9 cellular contexts compared by ENCODE assay signal in genomic region chr17:77376795-77377751, GRCh38.
DNase-seq lines count a peak whose midpoint lies in the region; ATAC-seq, FAIRE-seq and TF ChIP-seq lines count a peak whose summit lies in the region.
"Had no signal": no experiment of that assay in that cellular context is flagged by ENCODE, and none has a peak within 500 bp of the region (broad histone marks: within the 10 kb centered on the region; RNA-seq: fewer than 3 reads in every experiment).

No MANE protein-coding gene starts in this region.

- H4K20me1 ChIP-seq in astrocyte (ENCODE audit: insufficient read depth, low read length), result peaks cover 88% of the 10 kb centered on the region

- no peak for TF ChIP-seq POLR2A in right lobe of liver (IDR thresholded peaks at IDR 0.05)

- TF ChIP-seq CTCF in astrocyte (IDR thresholded peaks at IDR 0.05; ENCODE audit: insufficient read depth, low read depth, low read length) (no peak), right lobe of liver (IDR thresholded peaks at IDR 0.05) (no peak), type B pancreatic cell (conservative IDR thresholded peaks at IDR 0.05) (no peak), omental fat pad (IDR thresholded peaks at IDR 0.05) (no peak)

- DNase-seq in activated T-cell treated with anti-CD3 and anti-CD28 coated beads, Interleukin-2, amount 50 U/mL, for 24 hours, result peak; percentile 34
- no peak for DNase-seq in activated T-cell treated with anti-CD3 and anti-CD28 coated beads, Interleukin-2, amount 50 U/mL, for 48 hours
- DNase-seq in astrocyte (ENCODE audit: low read depth), result peak; percentile 60
- DNase-seq in right lobe of liver, result peak; percentile 58 to 89 (median 87)
- no peak for DNase-seq in type B pancreatic cell (ENCODE audit: extremely low spot score, unreplicated experiment)
- DNase-seq in omental fat pad (ENCODE audit: low spot score), result no peak
- DNase-seq in stimulated activated CD4-positive, alpha-beta T cell treated with anti-CD3 and anti-CD28 coated beads, Interleukin-4, amount 100 ng/mL, for 24 hours, result no peak
- no peak for DNase-seq in mesenteric fat pad (ENCODE audit: low spot score)

- peaks cover 2% of the 10 kb centered on the region for H3K36me3 Mint-ChIP-seq in activated T-cell treated with anti-CD3 and anti-CD28 coated beads, Interleukin-2, amount 50 U/mL, for 24 hours (ENCODE audit: low read depth)
- H3K36me3 Mint-ChIP-seq in astrocyte (ENCODE audit: low read depth, unreplicated experiment) (no peaks in the 10 kb centered on the region), type B pancreatic cell (no peaks in the 10 kb centered on the region)

- H2AFZ ChIP-seq in astrocyte (ENCODE audit: low read depth, low read length), result no peak overlapping the region

- H3K4me3 ChIP-seq in astrocyte (ENCODE audit: insufficient read depth, low read depth, low read length) (peak overlapping the region; percentile 3), right lobe of liver (no peak overlapping the region)

- H3K4me1 ChIP-seq in astrocyte (ENCODE audit: insufficient read depth, low read length), result peaks cover 51% of the 10 kb centered on the region
- peaks cover 0 to 78% (median 29%) of the 10 kb centered on the region in 4 donors for H3K4me1 ChIP-seq in right lobe of liver

- peak overlapping the region; percentile 92 for H3K4me3 Mint-ChIP-seq in activated T-cell treated with anti-CD3 and anti-CD28 coated beads, Interleukin-2, amount 50 U/mL, for 24 hours
- peak overlapping the region; percentile 98 for H3K4me3 Mint-ChIP-seq in astrocyte (ENCODE audit: unreplicated experiment)
- H3K4me3 Mint-ChIP-seq in type B pancreatic cell, result peak overlapping the region; percentile 100

- 63% methylated on average over 15 of the region's 33 CpGs for WGBS in right lobe of liver (ENCODE audit: insufficient coverage, low coverage, low lambda C conversion rate, missing lambda C conversion rate)

- H3K27me3 ChIP-seq in astrocyte (ENCODE audit: insufficient read depth, low read length), result no peaks in the 10 kb centered on the region
- no peaks in the 10 kb centered on the region for H3K27me3 ChIP-seq in right lobe of liver

- no peak overlapping the region for H3K27ac ChIP-seq in astrocyte (ENCODE audit: low read depth, low read length)
- peak overlapping the region in 2 of 3 donors; percentile 62 to 66 for H3K27ac ChIP-seq in right lobe of liver

- FAIRE-seq in astrocyte (lab: Jason Lieb, UNC), result no peak
- FAIRE-seq: islet of Langerhans had no signal

- H3K79me2 ChIP-seq in astrocyte (ENCODE audit: insufficient read depth, low read length), result peaks cover 95% of the 10 kb centered on the region

- peak overlapping the region; percentile 82 for H3K27ac Mint-ChIP-seq in activated T-cell treated with anti-CD3 and anti-CD28 coated beads, Interleukin-2, amount 50 U/mL, for 24 hours
- H3K27ac Mint-ChIP-seq in astrocyte (ENCODE audit: unreplicated experiment), result peak overlapping the region; percentile 84
- peak overlapping the region; percentile 69 for H3K27ac Mint-ChIP-seq in type B pancreatic cell

- ATAC-seq in right lobe of liver (peak; percentile 35 to 69 (median 59)), omental fat pad (ENCODE audit: low FRiP score) (no peak)

- peak overlapping the region; percentile 99 for H3K4me2 ChIP-seq in astrocyte (ENCODE audit: low read length)

- H3K9me3 ChIP-seq in astrocyte (ENCODE audit: insufficient read depth, low read depth, low read length) (no peaks in the 10 kb centered on the region), right lobe of liver (no peaks in the 10 kb centered on the region)

- H3K36me3 ChIP-seq in astrocyte (ENCODE audit: insufficient read depth, low read length) (no peaks in the 10 kb centered on the region), right lobe of liver (no peaks in the 10 kb centered on the region)

- H3K4me1 Mint-ChIP-seq in activated T-cell treated with anti-CD3 and anti-CD28 coated beads, Interleukin-2, amount 50 U/mL, for 24 hours (ENCODE audit: low read depth), result peaks cover 84% of the 10 kb centered on the region
- peaks cover 37% of the 10 kb centered on the region for H3K4me1 Mint-ChIP-seq in astrocyte (ENCODE audit: low read depth, unreplicated experiment)
- peaks cover 42% of the 10 kb centered on the region for H3K4me1 Mint-ChIP-seq in type B pancreatic cell (ENCODE audit: unreplicated experiment)

- peak overlapping the region; percentile 94 for H3K9ac ChIP-seq in astrocyte (ENCODE audit: low read length)

- H3K9me3 Mint-ChIP-seq in activated T-cell treated with anti-CD3 and anti-CD28 coated beads, Interleukin-2, amount 50 U/mL, for 24 hours, result no peaks in the 10 kb centered on the region
- no peaks in the 10 kb centered on the region for H3K9me3 Mint-ChIP-seq in astrocyte (ENCODE audit: unreplicated experiment)
- H3K9me3 Mint-ChIP-seq in type B pancreatic cell, result no peaks in the 10 kb centered on the region

- no peaks in the 10 kb centered on the region for H3K27me3 Mint-ChIP-seq in activated T-cell treated with anti-CD3 and anti-CD28 coated beads, Interleukin-2, amount 50 U/mL, for 24 hours
- H3K27me3 Mint-ChIP-seq in astrocyte (ENCODE audit: low read depth, unreplicated experiment) (no peaks in the 10 kb centered on the region), type B pancreatic cell (no peaks in the 10 kb centered on the region)

- intact Hi-C loops in right lobe of liver (cut with DNase I), result no loop called here

Comparison
In these comparisons a context has a peak if more than half of its experiments do, and no peak if none do; other contexts are left out.
1. DNase-seq: peak in activated T-cell treated with anti-CD3 and anti-CD28 coated beads, Interleukin-2, amount 50 U/mL, for 24 hours (single experiment), astrocyte (single experiment) and right lobe of liver (3 of 3); none in activated T-cell treated with anti-CD3 and anti-CD28 coated beads, Interleukin-2, amount 50 U/mL, for 48 hours (0 of 2), type B pancreatic cell (single experiment), omental fat pad (single experiment), stimulated activated CD4-positive, alpha-beta T cell treated with anti-CD3 and anti-CD28 coated beads, Interleukin-4, amount 100 ng/mL, for 24 hours (single experiment) and mesenteric fat pad (single experiment).
2. Peak in every context shown above with its lines, with median percentiles within 50 percentile points of each other: H3K27ac Mint-ChIP-seq and H3K4me3 Mint-ChIP-seq.